In genomic region chr22:49137216-49137840, GRCh38 we compare ENCODE assay signal across 17 cellular contexts.
"Had no signal": no experiment of that assay in that cellular context is flagged by ENCODE, and none has a peak within 500 bp of the region (broad histone marks: within the 10 kb centered on the region; RNA-seq: fewer than 3 reads in every experiment).

No MANE protein-coding gene starts in this region.

- H3K9me3 ChIP-seq: ascending aorta, thyroid gland, uterus had no signal

- DNase-seq: activated CD4-positive, alpha-beta T cell treated with anti-CD3 and anti-CD28 coated beads for 48 hours; activated CD4-positive, CD25-positive, alpha-beta regulatory T cell; activated gamma-delta T cell; cortex of kidney; erythroblast; foreskin melanocyte; hypothalamus; islet precursor cell; midbrain; nucleus accumbens; stimulated activated CD4-positive, alpha-beta T cell treated with anti-CD3 and anti-CD28 coated beads, Interleukin-2, amount 100 ng/mL, for 24 hours; stimulated activated naive CD4-positive, alpha-beta T cell treated with Interleukin-2 at 50 U/mL for 16 hours; T1000; thyroid gland; uterus had no signal

- H3K36me3 ChIP-seq: ascending aorta, thyroid gland, uterus had no signal

- H3K4me3 ChIP-seq: ascending aorta, thyroid gland, uterus had no signal

- H3K4me1 ChIP-seq: ascending aorta, thyroid gland, uterus had no signal

- FAIRE-seq: endometrium had no signal

- H3K27me3 ChIP-seq: ascending aorta, thyroid gland, uterus had no signal

- H3K27ac ChIP-seq: ascending aorta, thyroid gland, uterus had no signal
